ENCODE assay signal across 1 cellular context in genomic region chr17:65085397-65085796, GRCh38.
TF ChIP-seq lines count a peak whose summit lies in the region.

No MANE protein-coding gene starts in this region.

TF ChIP-seq in GM23338, 12 proteins besides CTCF, POLR2A, EP300 and RAD21 (continued from another document):
- TF ChIP-seq ZNF462 (CRISPR knock-in tag; IDR thresholded peaks at IDR 0.05) (no peak), CREB1 (CRISPR knock-in tag; IDR thresholded peaks at IDR 0.05; ENCODE audit: low read depth) (no peak), EZH2phosphoT487 (IDR thresholded peaks at IDR 0.05; ENCODE audit: unreplicated experiment) (no peak), STAT1 (IDR thresholded peaks at IDR 0.05; ENCODE audit: unreplicated experiment) (no peak), ETS1 (IDR thresholded peaks at IDR 0.05) (no peak), EZH2 (IDR thresholded peaks at IDR 0.05; ENCODE audit: low read depth, unreplicated experiment) (no peak), ZNF331 (CRISPR knock-in tag; IDR thresholded peaks at IDR 0.05; ENCODE audit: low read depth) (no peak), JUNB (IDR thresholded peaks at IDR 0.05; ENCODE audit: unreplicated experiment) (no peak)
